Comparison of ENCODE assay signal across 21 cellular contexts in genomic region chr16:84247844-84248243, GRCh38. TPM values are rescaled to one million over a fixed set of nuclear protein-coding genes. Genes with fewer than 3 reads are reported as not detected.
A peak's percentile ranks its signal among the peaks of the same experiment; 100 is the strongest.
DNase-seq lines count a peak whose midpoint lies in the region; ATAC-seq and TF ChIP-seq lines count a peak whose summit lies in the region.
"Had no signal": no experiment of that assay in that cellular context is flagged by ENCODE, and none has a peak within 500 bp of the region (broad histone marks: within the 10 kb centered on the region; RNA-seq: fewer than 3 reads in every experiment).

No MANE protein-coding gene starts in this region.

- H3K9me3 Mint-ChIP-seq in neural progenitor cell, result no peaks in the 10 kb centered on the region
- H3K9me3 Mint-ChIP-seq: activated T-helper 2 cell treated with anti-CD3 and anti-CD28 coated beads, Interferon-gamma antibody, Interleukin-2, Interleukin-4, amounts not matched to agents 10 μg/mL and 5 μg/mL and 100 μg/mL, durations not matched to agents 14 hours and 24 hours and 36 hours; T-helper 2 cell treated with Interferon-gamma antibody and Interleukin-4, amounts not matched to agents 5 μg/mL and 100 μg/mL, for 36 hours had no signal

- no peaks in the 10 kb centered on the region for H3K36me3 Mint-ChIP-seq in neural progenitor cell

- H3K27me3 ChIP-seq in foreskin keratinocyte, result peaks cover 12% of the 10 kb centered on the region
- H3K27me3 ChIP-seq in hepatocyte, result no peaks in the 10 kb centered on the region
- no peaks in the 10 kb centered on the region for H3K27me3 ChIP-seq in neural progenitor cell
- H3K27me3 ChIP-seq: adrenal gland had no signal

- no peak overlapping the region for H3K27ac ChIP-seq in RWPE1
- no peak overlapping the region for H3K27ac ChIP-seq in foreskin keratinocyte
- no peak overlapping the region for H3K27ac ChIP-seq in hepatocyte
- H3K27ac ChIP-seq in neural progenitor cell, result no peak overlapping the region
- H3K27ac ChIP-seq: adrenal gland had no signal

- WGBS in hepatocyte (ENCODE audit: low lambda C conversion rate, missing lambda C conversion rate), result 85% methylated on average over 5 of the region's 5 CpGs

- H3K27ac Mint-ChIP-seq in neural progenitor cell, result no peak overlapping the region
- H3K27ac Mint-ChIP-seq: activated T-helper 2 cell treated with anti-CD3 and anti-CD28 coated beads, Interferon-gamma antibody, Interleukin-2, Interleukin-4, amounts not matched to agents 10 μg/mL and 5 μg/mL and 100 μg/mL, durations not matched to agents 14 hours and 24 hours and 36 hours; T-helper 2 cell treated with Interferon-gamma antibody and Interleukin-4, amounts not matched to agents 5 μg/mL and 100 μg/mL, for 36 hours had no signal

- no peaks in the 10 kb centered on the region for H3K79me2 ChIP-seq in hepatocyte
- no peaks in the 10 kb centered on the region for H3K79me2 ChIP-seq in neural progenitor cell (ENCODE audit: low read depth)

- POLR2A ChIA-PET in RWPE1 (lab: Yijun Ruan, JAX; ENCODE audit: low non-redundant PET), result no interaction called here

- peaks cover 11% of the 10 kb centered on the region for H3K27me3 Mint-ChIP-seq in neural progenitor cell (ENCODE audit: insufficient read depth, low read depth)

- H3K9me2 ChIP-seq in hepatocyte (replicated peaks; ENCODE audit: insufficient read depth), result no peaks in the 10 kb centered on the region

- H3K4me1 Mint-ChIP-seq in neural progenitor cell, result peaks cover 26% of the 10 kb centered on the region

- H3K9me3 ChIP-seq in hepatocyte (ENCODE audit: low read depth), result no peaks in the 10 kb centered on the region
- H3K9me3 ChIP-seq in neural progenitor cell (ENCODE audit: low read depth), result no peaks in the 10 kb centered on the region
- H3K9me3 ChIP-seq: adrenal gland, Caco-2 had no signal

- no peak overlapping the region for H3K4me2 ChIP-seq in hepatocyte
- no peak overlapping the region for H3K4me2 ChIP-seq in neural progenitor cell

- H3K4me3 Mint-ChIP-seq in neural progenitor cell, result no peak overlapping the region
- H3K4me3 Mint-ChIP-seq: T-helper 2 cell treated with Interferon-gamma antibody and Interleukin-4, amounts not matched to agents 5 μg/mL and 100 μg/mL, for 36 hours had no signal

- no peaks in the 10 kb centered on the region for H3K36me3 ChIP-seq in hepatocyte (replicated peaks; ENCODE audit: insufficient read depth, low read depth)
- H3K36me3 ChIP-seq in neural progenitor cell, result no peaks in the 10 kb centered on the region
- H3K36me3 ChIP-seq: adrenal gland had no signal

- CTCF ChIA-PET in RWPE1 (lab: Yijun Ruan, JAX), result no interaction called here

- peak; percentile 46 for DNase-seq in AG10803 (ENCODE audit: low read depth)
- DNase-seq in HCEC 1CT, result peak; percentile 28
- DNase-seq in RWPE1 (ENCODE audit: low spot score), result peak; percentile 41
- peak; percentile 26 to 64 for DNase-seq in foreskin keratinocyte
- DNase-seq in activated naive CD4-positive, alpha-beta T cell treated with Interleukin-2 at 50 U/mL for 16 hours, result no peak
- no peak for DNase-seq in stimulated activated CD4-positive, alpha-beta T cell treated with anti-CD3 and anti-CD28 coated beads, Interleukin-2, amount 100 ng/mL, for 48 hours
- DNase-seq in hepatocyte (ENCODE audit: low spot score), result no peak
- DNase-seq in neural progenitor cell (ENCODE audit: low spot score), result no peak
- DNase-seq: adrenal gland; Caco-2; cerebellar nuclear complex; effector CD8-positive, alpha-beta T cell; GDM1; hypothalamus; NCI-H1436; NCI-H345; SHP77 treated with DMSO at 0.1 percent for 48 hours had no signal

- no peak overlapping the region for H3K4me3 ChIP-seq in AG10803 (ENCODE audit: low read length)
- no peak overlapping the region for H3K4me3 ChIP-seq in hepatocyte
- no peak overlapping the region for H3K4me3 ChIP-seq in neural progenitor cell
- H3K4me3 ChIP-seq: adrenal gland had no signal

- TF ChIP-seq CTCF in AG10803 (conservative IDR thresholded peaks at IDR 0.05; ENCODE audit: low read length) (no peak), RWPE1 (conservative IDR thresholded peaks at IDR 0.05; ENCODE audit: low read depth) (no peak), foreskin keratinocyte (conservative IDR thresholded peaks at IDR 0.05) (no peak), hepatocyte (IDR thresholded peaks at IDR 0.05; ENCODE audit: poor library complexity) (no peak), neural progenitor cell (IDR thresholded peaks at IDR 0.05) (no peak)

- no peaks in the 10 kb centered on the region for H3K4me1 ChIP-seq in foreskin keratinocyte
- no peaks in the 10 kb centered on the region for H3K4me1 ChIP-seq in hepatocyte (ENCODE audit: insufficient read depth)
- H3K4me1 ChIP-seq in neural progenitor cell, result no peaks in the 10 kb centered on the region
- H3K4me1 ChIP-seq: adrenal gland, Caco-2 had no signal

- H3K9ac ChIP-seq in neural progenitor cell, result no peak overlapping the region

- H2AFZ ChIP-seq in hepatocyte (no peak overlapping the region), neural progenitor cell (replicated peaks) (no peak overlapping the region)

- peak; percentile 52 for ATAC-seq in foreskin keratinocyte

- no peaks in the 10 kb centered on the region for H3F3A ChIP-seq in neural progenitor cell (ENCODE audit: low read depth)

- no peaks in the 10 kb centered on the region for H4K20me1 ChIP-seq in hepatocyte (ENCODE audit: insufficient read depth, poor library complexity, severe bottlenecking)
- H4K20me1 ChIP-seq in neural progenitor cell (ENCODE audit: low read depth), result no peaks in the 10 kb centered on the region

RNA-seq across cellular contexts. Expression of gene KCNG4, which starts 8.0 kb away (rescaled TPM):
- total RNA-seq in foreskin keratinocyte, result not detected in 2 replicates
- polyA plus RNA-seq in foreskin keratinocyte, result not detected in 2 replicates
- not detected in 2 replicates for total RNA-seq in hepatocyte
- not detected in 2 replicates for polyA plus RNA-seq in hepatocyte
- not detected in 2 replicates for total RNA-seq in neural progenitor cell (ENCODE audit: low replicate concordance)
- total RNA-seq: activated CD8-positive, alpha-beta memory T cell treated with anti-CD3 and anti-CD28 coated beads for 36 hours; activated T-helper 2 cell treated with anti-CD3 and anti-CD28 coated beads, Interferon-gamma antibody, Interleukin-2, Interleukin-4, amounts not matched to agents 10 μg/mL and 5 μg/mL and 100 μg/mL, durations not matched to agents 14 hours and 24 hours and 36 hours; Caco-2; mononuclear cell had no signal

RNA-seq across cellular contexts. Expression of gene WFDC1, which starts 46.8 kb away (rescaled TPM):
- total RNA-seq in foreskin keratinocyte (not detected in 2 replicates), hepatocyte (12.9 and 14.0 TPM in 2 replicates), neural progenitor cell (ENCODE audit: low replicate concordance) (not detected in 2 replicates)
- polyA plus RNA-seq in foreskin keratinocyte (not detected in 2 replicates), hepatocyte (16.9 and 17.6 TPM in 2 replicates)
- total RNA-seq: activated CD8-positive, alpha-beta memory T cell treated with anti-CD3 and anti-CD28 coated beads for 36 hours; activated T-helper 2 cell treated with anti-CD3 and anti-CD28 coated beads, Interferon-gamma antibody, Interleukin-2, Interleukin-4, amounts not matched to agents 10 μg/mL and 5 μg/mL and 100 μg/mL, durations not matched to agents 14 hours and 24 hours and 36 hours; Caco-2 had no signal

RNA-seq across cellular contexts. Expression of gene ADAD2, which starts 56.9 kb away (rescaled TPM):
- not detected in 2 replicates for total RNA-seq in foreskin keratinocyte
- polyA plus RNA-seq in foreskin keratinocyte, result not detected in 2 replicates
- not detected in 2 replicates for total RNA-seq in hepatocyte
- polyA plus RNA-seq in hepatocyte, result 0.30 TPM in 1 of 2 replicates, not detected in the other
- not detected in 2 replicates for total RNA-seq in neural progenitor cell (ENCODE audit: low replicate concordance)
- total RNA-seq: activated T-helper 2 cell treated with anti-CD3 and anti-CD28 coated beads, Interferon-gamma antibody, Interleukin-2, Interleukin-4, amounts not matched to agents 10 μg/mL and 5 μg/mL and 100 μg/mL, durations not matched to agents 14 hours and 24 hours and 36 hours; Caco-2; mononuclear cell had no signal

Comparison
In these comparisons a context has a peak if more than half of its experiments do, and no peak if none do; other contexts are left out.
1. DNase-seq: peak in AG10803 (single experiment), HCEC 1CT (single experiment), RWPE1 (single experiment) and foreskin keratinocyte (2 of 2); none in activated naive CD4-positive, alpha-beta T cell treated with Interleukin-2 at 50 U/mL for 16 hours (single experiment), stimulated activated CD4-positive, alpha-beta T cell treated with anti-CD3 and anti-CD28 coated beads, Interleukin-2, amount 100 ng/mL, for 48 hours (0 of 2), hepatocyte (single experiment) and neural progenitor cell (single experiment).
2. RNA of gene WFDC1, which starts 46.8 kb away (total RNA-seq): 12.9 to 14.0 TPM in hepatocyte; not detected in foreskin keratinocyte and not detected in neural progenitor cell; every median in the first group is over 10 times any median in the second.